ENCODE assay signal across 24 cellular contexts in the genomic region with DNA sequence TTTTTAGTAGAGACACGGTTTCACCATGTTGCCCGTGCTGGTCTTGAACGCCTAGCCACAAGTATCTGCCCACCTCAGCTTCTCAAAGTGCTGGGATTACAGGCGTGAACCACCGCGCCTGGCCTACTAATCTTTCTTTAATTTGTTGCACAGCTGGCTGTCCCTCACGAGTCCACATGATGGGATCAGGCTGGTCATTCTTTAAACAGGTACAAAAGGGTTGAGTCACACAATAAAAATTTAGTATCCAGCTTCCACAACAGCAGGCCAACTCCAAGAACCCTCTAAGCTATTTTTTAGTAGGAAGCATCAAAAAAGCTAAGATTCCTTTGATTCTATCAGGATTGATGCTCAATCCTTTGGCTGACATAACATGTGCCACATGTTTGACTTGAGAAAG.
"Had no signal": no experiment of that assay in that cellular context is flagged by ENCODE, and none has a peak within 500 bp of the region (broad histone marks: within the 10 kb centered on the region; RNA-seq: fewer than 3 reads in every experiment).

No MANE protein-coding gene starts in this region.

- H3K27me3 Mint-ChIP-seq: activated CD4-positive, alpha-beta memory T cell treated with anti-CD3 and anti-CD28 coated beads for 36 hours; activated naive CD4-positive, alpha-beta T cell treated with anti-CD3 and anti-CD28 coated beads, Interleukin-2, amount 10 ng/mL, durations not matched to agents 7 days and 5 days had no signal

- H3K36me3 ChIP-seq: adrenal gland, gastrocnemius medialis, thyroid gland had no signal

- DNase-seq: activated CD4-positive, alpha-beta memory T cell treated with anti-CD3 and anti-CD28 coated beads for 36 hours; activated CD4-positive, alpha-beta T cell treated with anti-CD3 and anti-CD28 coated beads for 4 hours; activated naive CD4-positive, alpha-beta T cell treated with anti-CD3 and anti-CD28 coated beads, Interleukin-2, amount 10 ng/mL, durations not matched to agents 7 days and 5 days; adrenal gland; cerebellar nuclear complex; cortex of kidney; effector CD4-positive, alpha-beta T cell; gastrocnemius medialis; head of caudate nucleus; left ventricle myocardium inferior; natural killer cell; sigmoid colon; spleen; stimulated activated CD4-positive, alpha-beta T cell treated with anti-CD3 and anti-CD28 coated beads, Interleukin-4, amount 100 ng/mL, for 4 hours; stimulated activated naive CD4-positive, alpha-beta T cell treated with Interleukin-2 at 50 U/mL for 16 hours; SW 1271; thyroid gland had no signal

- H3K27ac ChIP-seq: adrenal gland, gastrocnemius medialis, left ventricle myocardium inferior, neutrophil, parathyroid adenoma, sigmoid colon, spleen, thyroid gland had no signal

- H3K27ac Mint-ChIP-seq: activated CD4-positive, alpha-beta memory T cell treated with anti-CD3 and anti-CD28 coated beads for 36 hours; activated naive CD4-positive, alpha-beta T cell treated with anti-CD3 and anti-CD28 coated beads, Interleukin-2, amount 10 ng/mL, durations not matched to agents 7 days and 5 days; T-helper 2 cell treated with Interferon-gamma antibody and Interleukin-4, amounts not matched to agents 5 μg/mL and 100 μg/mL, for 36 hours had no signal

- FAIRE-seq: bronchial epithelial cell, TTC549, urothelium cell line had no signal

- H2AFZ ChIP-seq: parathyroid adenoma had no signal

- H3K27me3 ChIP-seq: adrenal gland, gastrocnemius medialis, neutrophil, sigmoid colon, spleen, thyroid gland had no signal

- H3K9ac ChIP-seq: parathyroid adenoma had no signal

- H3K9me3 Mint-ChIP-seq: natural killer cell had no signal

- H3K4me3 ChIP-seq: adrenal gland, gastrocnemius medialis, left ventricle myocardium inferior, sigmoid colon, spleen, thyroid gland had no signal

- H3K4me3 Mint-ChIP-seq: activated CD4-positive, alpha-beta memory T cell treated with anti-CD3 and anti-CD28 coated beads for 36 hours; activated naive CD4-positive, alpha-beta T cell treated with anti-CD3 and anti-CD28 coated beads, Interleukin-2, amount 10 ng/mL, durations not matched to agents 7 days and 5 days; natural killer cell; T-helper 2 cell treated with Interferon-gamma antibody and Interleukin-4, amounts not matched to agents 5 μg/mL and 100 μg/mL, for 36 hours had no signal

- H3K9me3 ChIP-seq: adrenal gland, gastrocnemius medialis, left ventricle myocardium inferior, neutrophil, sigmoid colon, spleen, thyroid gland had no signal

- ATAC-seq: esophagus mucosa, gastrocnemius medialis, natural killer cell had no signal

- H3K36me3 Mint-ChIP-seq: natural killer cell had no signal

- H3K4me1 ChIP-seq: gastrocnemius medialis, left ventricle myocardium inferior, parathyroid adenoma, sigmoid colon, spleen, thyroid gland had no signal
